Comparison of ENCODE assay signal across 15 cellular contexts in the genomic region with DNA sequence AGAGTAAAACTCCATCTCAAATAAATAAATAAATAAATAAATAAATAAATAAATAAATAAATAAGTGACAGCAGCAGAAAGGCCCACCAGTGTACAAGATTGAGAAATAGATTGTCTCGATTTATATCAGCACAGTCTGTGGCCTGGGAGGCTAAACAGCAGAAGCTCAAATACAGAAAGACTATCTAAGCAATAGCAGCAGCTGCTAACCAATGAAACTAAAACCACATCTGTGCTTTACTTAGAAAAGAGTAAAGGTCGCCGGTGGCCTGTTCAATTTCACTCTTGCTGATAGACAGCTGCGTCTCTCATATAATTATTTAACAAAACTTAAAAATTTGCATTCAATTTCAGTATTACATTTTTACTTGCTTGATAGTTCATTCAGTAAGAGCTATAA.
DNase-seq lines count a peak whose midpoint lies in the region; ATAC-seq and TF ChIP-seq lines count a peak whose summit lies in the region.
"Had no signal": no experiment of that assay in that cellular context is flagged by ENCODE, and none has a peak within 500 bp of the region (broad histone marks: within the 10 kb centered on the region; RNA-seq: fewer than 3 reads in every experiment).

No MANE protein-coding gene starts in this region.

- peak; percentile 71 for ATAC-seq in GM19324 (IDR thresholded peaks at IDR 0.05; ENCODE audit: low FRiP score, unreplicated experiment)
- peak; percentile 73 for ATAC-seq in HG02610 (IDR thresholded peaks at IDR 0.05; ENCODE audit: unreplicated experiment)
- ATAC-seq in HG03175 (IDR thresholded peaks at IDR 0.05; ENCODE audit: unreplicated experiment) = peak; percentile 85
- ATAC-seq in HG03521 (IDR thresholded peaks at IDR 0.05; ENCODE audit: unreplicated experiment) = no peak
- ATAC-seq in HG03097 (IDR thresholded peaks at IDR 0.05; ENCODE audit: low FRiP score, unreplicated experiment) = no peak

- DNase-seq in GM12864 (ENCODE audit: low read depth) = peak; percentile 8
- no peak for DNase-seq in stimulated activated naive CD4-positive, alpha-beta T cell treated with Interleukin-2 at 50 U/mL for 16 hours (lab: John Stamatoyannopoulos, UW)
- DNase-seq in brain microvascular endothelial cell = no peak
- DNase-seq: dermis blood vessel endothelial cell; H7; mesenchymal stem cell; NCI-H1092 treated with DMSO at 0.1 percent for 48 hours; NCI-H510A; stimulated activated CD4-positive, alpha-beta T cell treated with anti-CD3 and anti-CD28 coated beads, Interleukin-15, amount 100 ng/mL, for 24 hours had no signal

- no peaks in the 10 kb centered on the region for H3K36me3 ChIP-seq in brain microvascular endothelial cell (replicated peaks)
- H3K36me3 ChIP-seq: ascending aorta had no signal

- TF ChIP-seq CTCF in GM12864 (IDR thresholded peaks at IDR 0.05; ENCODE audit: low read depth, low read length, missing control alignments) = no peak
- no peak for TF ChIP-seq CTCF in brain microvascular endothelial cell (IDR thresholded peaks at IDR 0.05; ENCODE audit: low read depth, low read length, missing control alignments)

- H3K27ac ChIP-seq in brain microvascular endothelial cell = no peak overlapping the region
- H3K27ac ChIP-seq: ascending aorta had no signal

- in situ Hi-C loops in brain microvascular endothelial cell (cut with HindIII; ENCODE audit: low pct_ligation_motif_present, low sequenced_read_pairs) = no loop called here

- H3K27me3 ChIP-seq in brain microvascular endothelial cell (replicated peaks) = no peaks in the 10 kb centered on the region
- H3K27me3 ChIP-seq: ascending aorta had no signal

- H3K4me3 ChIP-seq in GM12864 (ENCODE audit: low read depth, low read length) (no peak overlapping the region), brain microvascular endothelial cell (ENCODE audit: low read depth, low read length) (no peak overlapping the region)
- H3K4me3 ChIP-seq: ascending aorta had no signal

Comparison
In these comparisons a context has a peak if more than half of its experiments do, and no peak if none do; other contexts are left out.
1. ATAC-seq: peak in GM19324 (single experiment), HG02610 (single experiment) and HG03175 (single experiment); none in HG03521 (single experiment) and HG03097 (single experiment).